ENCODE assay signal across 18 cellular contexts in the genomic region with DNA sequence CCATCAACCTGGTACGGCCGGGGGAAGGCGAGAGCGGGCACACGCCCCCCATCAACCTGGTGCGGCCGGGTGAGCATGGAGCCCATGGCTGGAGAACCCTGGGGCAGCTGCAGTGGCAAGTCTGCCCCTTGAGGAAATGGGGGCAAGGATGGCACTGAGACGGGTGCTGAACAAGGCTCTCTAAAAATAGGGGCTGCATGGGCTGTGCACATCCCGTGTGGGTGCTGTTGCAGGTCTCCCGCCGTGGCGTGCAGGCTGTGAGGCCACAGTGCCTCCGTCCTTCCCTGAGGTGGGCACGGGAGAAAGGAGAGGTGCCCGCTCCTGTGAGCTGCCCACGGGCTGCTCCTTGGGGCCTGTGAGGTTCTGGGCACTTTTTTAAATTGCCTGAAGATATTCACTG.
DNase-seq lines count a peak whose midpoint lies in the region; ATAC-seq lines count a peak whose summit lies in the region.
"Had no signal": no experiment of that assay in that cellular context is flagged by ENCODE, and none has a peak within 500 bp of the region (broad histone marks: within the 10 kb centered on the region; RNA-seq: fewer than 3 reads in every experiment).

No MANE protein-coding gene starts in this region.

- H3K36me3 Mint-ChIP-seq in activated naive CD8-positive, alpha-beta T cell treated with anti-CD3 and anti-CD28 coated beads for 36 hours: peaks cover 61% of the 10 kb centered on the region
- H3K36me3 Mint-ChIP-seq in stimulated activated effector memory CD8-positive, alpha-beta T cell treated with anti-CD3 and anti-CD28 coated beads, Interleukin-12 subunit alpha, Interleukin-12 subunit beta, amount 100 ng/mL, for 72 hours: peaks cover 34% of the 10 kb centered on the region

- H3K9me3 Mint-ChIP-seq in activated naive CD8-positive, alpha-beta T cell treated with anti-CD3 and anti-CD28 coated beads for 36 hours: peaks cover 28% of the 10 kb centered on the region
- H3K9me3 Mint-ChIP-seq in stimulated activated effector memory CD8-positive, alpha-beta T cell treated with anti-CD3 and anti-CD28 coated beads, Interleukin-12 subunit alpha, Interleukin-12 subunit beta, amount 100 ng/mL, for 72 hours: peaks cover 21% of the 10 kb centered on the region

- peaks cover 24% of the 10 kb centered on the region for H3K4me1 Mint-ChIP-seq in activated naive CD8-positive, alpha-beta T cell treated with anti-CD3 and anti-CD28 coated beads for 36 hours
- peaks cover 17% of the 10 kb centered on the region for H3K4me1 Mint-ChIP-seq in stimulated activated effector memory CD8-positive, alpha-beta T cell treated with anti-CD3 and anti-CD28 coated beads, Interleukin-12 subunit alpha, Interleukin-12 subunit beta, amount 100 ng/mL, for 72 hours
- H3K4me1 Mint-ChIP-seq: activated T-helper 17 cell treated with anti-CD3 and anti-CD28 coated beads, Interleukin-2, amount 50 U/mL, for 72 hours; GM23338; WTC11 had no signal

- no peaks in the 10 kb centered on the region for H3K27me3 Mint-ChIP-seq in activated naive CD8-positive, alpha-beta T cell treated with anti-CD3 and anti-CD28 coated beads for 36 hours
- H3K27me3 Mint-ChIP-seq: activated T-helper 17 cell treated with anti-CD3 and anti-CD28 coated beads, Interleukin-2, amount 50 U/mL, for 72 hours; CD4-positive, CD25-positive, alpha-beta regulatory T cell had no signal

- peak overlapping the region; percentile 5 for H3K27ac Mint-ChIP-seq in activated naive CD8-positive, alpha-beta T cell treated with anti-CD3 and anti-CD28 coated beads for 36 hours
- peak overlapping the region; percentile 21 for H3K27ac Mint-ChIP-seq in stimulated activated effector memory CD8-positive, alpha-beta T cell treated with anti-CD3 and anti-CD28 coated beads, Interleukin-12 subunit alpha, Interleukin-12 subunit beta, amount 100 ng/mL, for 72 hours
- H3K27ac Mint-ChIP-seq: activated T-helper 17 cell treated with anti-CD3 and anti-CD28 coated beads, Interleukin-2, amount 50 U/mL, for 72 hours; GM23338; WTC11 had no signal

- H3K4me3 Mint-ChIP-seq in activated naive CD8-positive, alpha-beta T cell treated with anti-CD3 and anti-CD28 coated beads for 36 hours: no peak overlapping the region
- no peak overlapping the region for H3K4me3 Mint-ChIP-seq in stimulated activated effector memory CD8-positive, alpha-beta T cell treated with anti-CD3 and anti-CD28 coated beads, Interleukin-12 subunit alpha, Interleukin-12 subunit beta, amount 100 ng/mL, for 72 hours
- H3K4me3 Mint-ChIP-seq: activated T-helper 17 cell treated with anti-CD3 and anti-CD28 coated beads, Interleukin-2, amount 50 U/mL, for 72 hours; CD4-positive, CD25-positive, alpha-beta regulatory T cell; GM23338; WTC11 had no signal

- peak; percentile 27 for DNase-seq in activated effector memory CD4-positive, alpha-beta T cell treated with anti-CD3 and anti-CD28 coated beads, Interleukin-2, amount 50 U/mL, for 16 hours
- DNase-seq in activated effector memory CD4-positive, alpha-beta T cell treated with Interleukin-2 at 50 U/mL for 16 hours: no peak
- DNase-seq in activated naive CD8-positive, alpha-beta T cell treated with anti-CD3 and anti-CD28 coated beads for 36 hours: no peak
- peak; percentile 69 for DNase-seq in mesenteric fat pad (ENCODE audit: low spot score)
- no peak for DNase-seq in stimulated activated effector memory CD8-positive, alpha-beta T cell treated with anti-CD3 and anti-CD28 coated beads, Interleukin-12 subunit alpha, Interleukin-12 subunit beta, amount 100 ng/mL, for 72 hours (ENCODE audit: low spot score in 2 of 2)
- DNase-seq in HuH-7 (ENCODE audit: low spot score): no peak
- DNase-seq in SIG-M5 (lab: John Stamatoyannopoulos, UW): no peak
- DNase-seq: CD4-positive, CD25-positive, alpha-beta regulatory T cell; Kasumi-1; kidney glomerular epithelial cell; NCI-H1105; NCI-H526 treated with DMSO at 0.1 percent for 48 hours; occipital lobe; stimulated activated CD4-positive, alpha-beta T cell treated with anti-CD3 and anti-CD28 coated beads, Interleukin-4, amount 100 ng/mL, for 4 hours had no signal

- no peak for ATAC-seq in stimulated activated effector memory CD8-positive, alpha-beta T cell treated with anti-CD3 and anti-CD28 coated beads, Interleukin-12 subunit alpha, Interleukin-12 subunit beta, amount 100 ng/mL, for 72 hours
- ATAC-seq in GM21825 (IDR thresholded peaks at IDR 0.05; ENCODE audit: unreplicated experiment): no peak
- ATAC-seq: activated T-helper 17 cell treated with anti-CD3 and anti-CD28 coated beads, Interleukin-2, amount 50 U/mL, for 72 hours; GM23338; WTC11 had no signal

Comparison
In these comparisons a context has a peak if more than half of its experiments do, and no peak if none do; other contexts are left out.
1. DNase-seq: peak in activated effector memory CD4-positive, alpha-beta T cell treated with anti-CD3 and anti-CD28 coated beads, Interleukin-2, amount 50 U/mL, for 16 hours (single experiment) and mesenteric fat pad (single experiment); none in activated effector memory CD4-positive, alpha-beta T cell treated with Interleukin-2 at 50 U/mL for 16 hours (single experiment), activated naive CD8-positive, alpha-beta T cell treated with anti-CD3 and anti-CD28 coated beads for 36 hours (single experiment), stimulated activated effector memory CD8-positive, alpha-beta T cell treated with anti-CD3 and anti-CD28 coated beads, Interleukin-12 subunit alpha, Interleukin-12 subunit beta, amount 100 ng/mL, for 72 hours (0 of 2), HuH-7 (single experiment) and SIG-M5 (single experiment).